12 cellular contexts compared by ENCODE assay signal in the genomic region with DNA sequence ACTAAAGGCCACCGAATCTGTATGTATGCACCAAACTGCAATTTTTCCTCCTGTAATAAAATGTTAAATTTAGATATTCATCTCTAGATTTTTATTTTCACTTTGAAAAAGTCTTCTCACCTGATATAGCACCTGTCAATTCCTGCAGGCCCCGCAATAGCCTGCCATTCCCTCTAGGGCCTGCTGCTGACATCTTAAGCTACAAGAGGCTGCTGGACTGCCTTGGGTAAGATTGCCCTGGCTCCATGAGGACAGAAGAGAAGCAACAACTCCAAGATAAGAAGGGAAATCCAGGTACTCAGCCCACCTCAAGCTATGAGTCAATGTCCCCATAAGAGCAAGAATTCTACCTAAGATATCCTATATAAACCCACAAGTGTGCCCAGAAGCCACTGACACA.
DNase-seq lines count a peak whose midpoint lies in the region; ATAC-seq, FAIRE-seq and TF ChIP-seq lines count a peak whose summit lies in the region.
"Had no signal": no experiment of that assay in that cellular context is flagged by ENCODE, and none has a peak within 500 bp of the region (broad histone marks: within the 10 kb centered on the region; RNA-seq: fewer than 3 reads in every experiment).

No MANE protein-coding gene starts in this region.

- peaks cover 12% of the 10 kb centered on the region for H3K9me3 ChIP-seq in BLaER1
- H3K9me3 ChIP-seq in mucosa of descending colon, result no peaks in the 10 kb centered on the region
- peaks cover 53% of the 10 kb centered on the region for H3K9me3 ChIP-seq in mesenchymal stem cell (ENCODE audit: control insufficient read depth, low read length)

- POLR2A ChIA-PET in activated CD4-positive, alpha-beta memory T cell treated with anti-CD3 and anti-CD28 coated beads, Interleukin-2, amount 10 ng/mL, durations not matched to agents 7 days and 5 days (lab: Charles Lee), result no interaction called here

- H3K27ac ChIP-seq in BLaER1 (0 out of 2 replicates have a peak overlapping the region, but pooled peaks have one; percentile 93), mesenchymal stem cell (ENCODE audit: low read length, poor library complexity, severe bottlenecking) (no peak overlapping the region)

- peaks cover 4% of the 10 kb centered on the region for H3K4me1 Mint-ChIP-seq in chondrocyte (ENCODE audit: low read depth)
- no peaks in the 10 kb centered on the region for H3K4me1 Mint-ChIP-seq in activated CD4-positive, alpha-beta memory T cell treated with anti-CD3 and anti-CD28 coated beads, Interleukin-2, amount 10 ng/mL, durations not matched to agents 7 days and 5 days

- H2BK12ac ChIP-seq in mesenchymal stem cell (ENCODE audit: low read length in 2 of 2), result no peak overlapping the region

- FAIRE-seq in GM19239 (lab: Jason Lieb, UNC), result peak; percentile 87
- FAIRE-seq: colon had no signal

- no peak overlapping the region for H3K4me3 ChIP-seq in BLaER1
- no peak overlapping the region for H3K4me3 ChIP-seq in mucosa of descending colon
- no peak overlapping the region for H3K4me3 ChIP-seq in mesenchymal stem cell (ENCODE audit: insufficient read depth in 1 of 2, low read depth in 1 of 2, low read length in 2 of 2)

- DNase-seq in GM19239 (ENCODE audit: insufficient read length, low spot score) (no peak), NCI-H2227 (lab: John Stamatoyannopoulos, UW; ENCODE audit: unreplicated experiment) (peak; percentile 65), mucosa of descending colon (no peak), chondrocyte (ENCODE audit: low spot score) (no peak), mesenchymal stem cell (no peak)
- DNase-seq in activated CD4-positive, alpha-beta memory T cell treated with anti-CD3 and anti-CD28 coated beads, Interleukin-2, amount 10 ng/mL, durations not matched to agents 7 days and 5 days, result no peak
- DNase-seq: foreskin melanocyte had no signal

- no peak overlapping the region for H2AFZ ChIP-seq in mesenchymal stem cell (ENCODE audit: low read depth, low read length)

- H3K36me3 ChIP-seq in BLaER1 (no peaks in the 10 kb centered on the region), mucosa of descending colon (ENCODE audit: low read depth) (no peaks in the 10 kb centered on the region), mesenchymal stem cell (ENCODE audit: control insufficient read depth in 1 of 2, insufficient read depth in 2 of 2, low read depth in 1 of 2, low read length in 2 of 2) (no peaks in the 10 kb centered on the region)

- no peaks in the 10 kb centered on the region for H3K27me3 Mint-ChIP-seq in chondrocyte (ENCODE audit: low read depth)
- no peaks in the 10 kb centered on the region for H3K27me3 Mint-ChIP-seq in activated CD4-positive, alpha-beta memory T cell treated with anti-CD3 and anti-CD28 coated beads, Interleukin-2, amount 10 ng/mL, durations not matched to agents 7 days and 5 days
- H3K27me3 Mint-ChIP-seq: memory B cell had no signal

- H3K4me3 Mint-ChIP-seq in chondrocyte (ENCODE audit: unreplicated experiment), result no peak overlapping the region
- H3K4me3 Mint-ChIP-seq in activated CD4-positive, alpha-beta memory T cell treated with anti-CD3 and anti-CD28 coated beads, Interleukin-2, amount 10 ng/mL, durations not matched to agents 7 days and 5 days, result no peak overlapping the region
- H3K4me3 Mint-ChIP-seq: memory B cell; T-helper 2 cell treated with Interferon-gamma antibody and Interleukin-4, amounts not matched to agents 5 μg/mL and 100 μg/mL, for 36 hours had no signal

- peaks cover 34% of the 10 kb centered on the region for H3K27me3 ChIP-seq in BLaER1
- H3K27me3 ChIP-seq in mesenchymal stem cell (ENCODE audit: control insufficient read depth in 1 of 2, insufficient read depth in 1 of 2, low read length in 2 of 2), result peaks cover 0 to 32% of the 10 kb centered on the region in 2 experiments

- no peak overlapping the region for H3K23ac ChIP-seq in mesenchymal stem cell (ENCODE audit: low read length in 2 of 2)

- no peak overlapping the region for H3K4ac ChIP-seq in mesenchymal stem cell (ENCODE audit: low read depth in 1 of 2, low read length in 2 of 2)

- H3K79me1 ChIP-seq in mesenchymal stem cell (replicated peaks; ENCODE audit: low read length, poor library complexity, severe bottlenecking), result peaks cover 10% of the 10 kb centered on the region

- TF ChIP-seq CTCF in mucosa of descending colon (IDR thresholded peaks at IDR 0.05) (no peak), chondrocyte (IDR thresholded peaks at IDR 0.05) (no peak)

- CTCF ChIA-PET in activated CD4-positive, alpha-beta memory T cell treated with anti-CD3 and anti-CD28 coated beads, Interleukin-2, amount 10 ng/mL, durations not matched to agents 7 days and 5 days (lab: Charles Lee), result no interaction called here

- H4K20me1 ChIP-seq in BLaER1, result no peaks in the 10 kb centered on the region

- H3K4me1 ChIP-seq in BLaER1 (peaks cover 30% of the 10 kb centered on the region), mucosa of descending colon (ENCODE audit: low read depth) (no peaks in the 10 kb centered on the region), mesenchymal stem cell (ENCODE audit: control insufficient read depth, insufficient read depth, low read depth, low read length) (no peaks in the 10 kb centered on the region)

- no peak overlapping the region for H4K91ac ChIP-seq in mesenchymal stem cell (ENCODE audit: low read length)

- H3K4me2 ChIP-seq in BLaER1, result peak overlapping the region; percentile 68
- H3K4me2 ChIP-seq in mesenchymal stem cell (ENCODE audit: low read length, poor library complexity, severe bottlenecking), result no peak overlapping the region

- WGBS in mesenchymal stem cell, result 97% methylated on average over 1 of the region's 2 CpGs

- H2BK5ac ChIP-seq in mesenchymal stem cell (ENCODE audit: low read depth, low read length, poor library complexity, severe bottlenecking), result no peak overlapping the region

- no peak overlapping the region for H4K8ac ChIP-seq in mesenchymal stem cell (ENCODE audit: low read length)

- ATAC-seq in HG02885 (IDR thresholded peaks at IDR 0.05; ENCODE audit: poor library complexity, unreplicated experiment) (peak; percentile 18), mucosa of descending colon (no peak)

- no peak overlapping the region for H2BK15ac ChIP-seq in mesenchymal stem cell (ENCODE audit: low read depth, poor library complexity, severe bottlenecking)

- H2BK120ac ChIP-seq in mesenchymal stem cell (ENCODE audit: low read depth, low read length), result no peak overlapping the region

- no peak overlapping the region for H3K27ac Mint-ChIP-seq in chondrocyte (ENCODE audit: unreplicated experiment)
- H3K27ac Mint-ChIP-seq in activated CD4-positive, alpha-beta memory T cell treated with anti-CD3 and anti-CD28 coated beads, Interleukin-2, amount 10 ng/mL, durations not matched to agents 7 days and 5 days, result no peak overlapping the region
- H3K27ac Mint-ChIP-seq: memory B cell; T-helper 2 cell treated with Interferon-gamma antibody and Interleukin-4, amounts not matched to agents 5 μg/mL and 100 μg/mL, for 36 hours had no signal

- H2AK5ac ChIP-seq in mesenchymal stem cell (ENCODE audit: low read length, severe bottlenecking), result no peak overlapping the region

- no peak overlapping the region for H3K14ac ChIP-seq in mesenchymal stem cell (ENCODE audit: low read length in 2 of 2)

- intact Hi-C loops in mucosa of descending colon (cut with DNase I, micrococcal nuclease), result no loop called here

- peaks cover 17% of the 10 kb centered on the region for H3K9me3 Mint-ChIP-seq in chondrocyte (ENCODE audit: low read depth)
- peaks cover 4% of the 10 kb centered on the region for H3K9me3 Mint-ChIP-seq in activated CD4-positive, alpha-beta memory T cell treated with anti-CD3 and anti-CD28 coated beads, Interleukin-2, amount 10 ng/mL, durations not matched to agents 7 days and 5 days
- H3K9me3 Mint-ChIP-seq: memory B cell; T-helper 2 cell treated with Interferon-gamma antibody and Interleukin-4, amounts not matched to agents 5 μg/mL and 100 μg/mL, for 36 hours had no signal

- H3K9ac ChIP-seq in BLaER1 (no peak overlapping the region), mesenchymal stem cell (ENCODE audit: low read length) (no peak overlapping the region)

- no peaks in the 10 kb centered on the region for H3K36me3 Mint-ChIP-seq in chondrocyte (ENCODE audit: low read depth)
- no peaks in the 10 kb centered on the region for H3K36me3 Mint-ChIP-seq in activated CD4-positive, alpha-beta memory T cell treated with anti-CD3 and anti-CD28 coated beads, Interleukin-2, amount 10 ng/mL, durations not matched to agents 7 days and 5 days (ENCODE audit: low read depth)
- H3K36me3 Mint-ChIP-seq: memory B cell had no signal

- no peak overlapping the region for H3K18ac ChIP-seq in mesenchymal stem cell (ENCODE audit: low read depth in 1 of 2, low read length in 2 of 2)
